ENCODE assay signal across 8 cellular contexts in the genomic region with DNA sequence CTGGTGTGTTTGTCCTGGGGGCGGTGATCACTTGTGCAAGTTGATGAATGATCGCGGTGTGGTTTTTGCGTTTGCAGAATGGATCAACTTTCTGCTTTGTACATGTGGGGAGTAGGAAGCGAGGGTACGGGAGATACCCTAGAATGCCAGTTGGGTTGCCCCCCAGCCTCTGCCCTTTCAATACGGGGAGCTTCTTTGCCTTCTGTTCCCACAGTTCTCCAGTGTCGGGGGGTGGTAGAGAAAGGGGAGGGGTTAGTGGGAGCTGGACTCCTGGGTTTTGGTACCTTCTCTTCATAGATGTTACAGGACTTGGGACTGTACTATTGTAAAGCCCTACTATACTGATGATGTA. TPM values are rescaled to one million over a fixed set of nuclear protein-coding genes. Genes with fewer than 3 reads are reported as not detected.
DNase-seq lines count a peak whose midpoint lies in the region; ATAC-seq, FAIRE-seq and TF ChIP-seq lines count a peak whose summit lies in the region.

No MANE protein-coding gene starts in this region.

- DNase-seq in NB4 (ENCODE audit: low read depth) (peak; percentile 13), SK-N-DZ (ENCODE audit: low spot score) (no peak), NOMO-1 treated with DMSO at 0.1 percent for 48 hours (lab: John Stamatoyannopoulos, UW; ENCODE audit: unreplicated experiment) (no peak), D721Med (ENCODE audit: insufficient read length, low spot score) (no peak)

- no peaks in the 10 kb centered on the region for H3K9me3 ChIP-seq in BLaER1 treated with 17β-estradiol and CSF1 and Interleukin-3, amounts not matched to agents 10 nM and 100 nM (replicated peaks in 1 of 11)
- no peaks in the 10 kb centered on the region for H3K9me3 ChIP-seq in duodenal mucosa (ENCODE audit: control insufficient read depth in 1 of 2, low read length in 2 of 2)

- ATAC-seq in GM18519 (IDR thresholded peaks at IDR 0.05; ENCODE audit: low FRiP score, unreplicated experiment) = no peak

- no peak for TF ChIP-seq POLR2A in NB4 (IDR thresholded peaks at IDR 0.05; ENCODE audit: extremely low read depth, insufficient read length)

- no peak for FAIRE-seq in D721Med (lab: Jason Lieb, UNC)

- H3K4me3 ChIP-seq in BLaER1 treated with 17β-estradiol and CSF1 and Interleukin-3, amounts not matched to agents 10 nM and 100 nM = peak overlapping the region; percentile 82 to 99 (median 94)
- H3K4me3 ChIP-seq in NB4 (ENCODE audit: low read depth, low read length) (peak overlapping the region; percentile 81), duodenal mucosa (ENCODE audit: low read depth in 1 of 2, low read length in 2 of 2) (peak overlapping the region; percentile 89 to 96)

- peaks cover 20 to 39% (median 25%) of the 10 kb centered on the region in 10 experiments for H3K4me1 ChIP-seq in BLaER1 treated with 17β-estradiol and CSF1 and Interleukin-3, amounts not matched to agents 10 nM and 100 nM
- peaks cover 7 to 11% of the 10 kb centered on the region in 2 donors for H3K4me1 ChIP-seq in duodenal mucosa (ENCODE audit: control insufficient read depth in 1 of 2, insufficient read depth in 2 of 2, low read length in 2 of 2)

- H3K36me3 Mint-ChIP-seq in nephron (ENCODE audit: low read depth) = peaks cover 33% of the 10 kb centered on the region

- H3K4me2 ChIP-seq in BLaER1 treated with 17β-estradiol and CSF1 and Interleukin-3, amounts not matched to agents 10 nM and 100 nM = peak overlapping the region; percentile 86 to 99 (median 97)

- H4K20me1 ChIP-seq in BLaER1 treated with 17β-estradiol and CSF1 and Interleukin-3, amounts not matched to agents 10 nM and 100 nM = peaks cover 0 to 6% (median 0%) of the 10 kb centered on the region in 11 experiments; a peak in 3 of 22 replicates

- H3K27me3 ChIP-seq in BLaER1 treated with 17β-estradiol and CSF1 and Interleukin-3, amounts not matched to agents 10 nM and 100 nM = no peaks in the 10 kb centered on the region
- H3K27me3 ChIP-seq in duodenal mucosa (ENCODE audit: control insufficient read depth in 1 of 2, insufficient read depth in 2 of 2, low read length in 2 of 2) = no peaks in the 10 kb centered on the region

- TF ChIP-seq CTCF in NB4 (IDR thresholded peaks at IDR 0.05; ENCODE audit: low read depth, low read length) = no peak
- no peak for TF ChIP-seq CTCF in nephron (IDR thresholded peaks at IDR 0.05; ENCODE audit: unreplicated experiment in 3 of 3)
- TF ChIP-seq CTCF in D721Med (IDR thresholded peaks at IDR 0.05; ENCODE audit: insufficient read depth, missing control alignments) = no peak

- peak overlapping the region; percentile 93 to 96 (median 95) for H3K27ac Mint-ChIP-seq in nephron

- peak overlapping the region; percentile 91 to 98 (median 98) for H3K4me3 Mint-ChIP-seq in nephron

- H3K9ac ChIP-seq in BLaER1 treated with 17β-estradiol and CSF1 and Interleukin-3, amounts not matched to agents 10 nM and 100 nM = peak overlapping the region; percentile 86 to 94 (median 91)
- peak overlapping the region; percentile 58 to 86 for H3K9ac ChIP-seq in duodenal mucosa (ENCODE audit: low read depth in 1 of 2, low read length in 2 of 2)

- no peaks in the 10 kb centered on the region for H3K27me3 Mint-ChIP-seq in nephron (ENCODE audit: low read depth)

- peak overlapping the region in 10 of 11 experiments; percentile 86 to 93 (median 90); a peak in 20 of 22 replicates for H3K27ac ChIP-seq in BLaER1 treated with 17β-estradiol and CSF1 and Interleukin-3, amounts not matched to agents 10 nM and 100 nM
- no peak overlapping the region for H3K27ac ChIP-seq in duodenal mucosa (ENCODE audit: low read depth, low read length)

- peaks cover 0 to 17% (median 8%) of the 10 kb centered on the region in 11 experiments; a peak in 10 of 22 replicates for H3K36me3 ChIP-seq in BLaER1 treated with 17β-estradiol and CSF1 and Interleukin-3, amounts not matched to agents 10 nM and 100 nM
- H3K36me3 ChIP-seq in duodenal mucosa (ENCODE audit: control insufficient read depth in 1 of 2, insufficient read depth in 2 of 2, low read length in 2 of 2) = no peaks in the 10 kb centered on the region

- H3K9me3 Mint-ChIP-seq in nephron = no peaks in the 10 kb centered on the region

- peaks cover 16% of the 10 kb centered on the region for H3K4me1 Mint-ChIP-seq in nephron

RNA-seq across cellular contexts. Expression of gene BBX, which starts 3.2 kb away (rescaled TPM):
- 7.6 and 11.2 TPM in 2 replicates for polyA plus RNA-seq in SK-N-DZ (2014; cell fraction: cytosol; rRNA removed)
- polyA plus RNA-seq in SK-N-DZ (2014; cell fraction: nucleus; rRNA removed) = 6.0 and 9.0 TPM in 2 replicates
